In the genomic region with DNA sequence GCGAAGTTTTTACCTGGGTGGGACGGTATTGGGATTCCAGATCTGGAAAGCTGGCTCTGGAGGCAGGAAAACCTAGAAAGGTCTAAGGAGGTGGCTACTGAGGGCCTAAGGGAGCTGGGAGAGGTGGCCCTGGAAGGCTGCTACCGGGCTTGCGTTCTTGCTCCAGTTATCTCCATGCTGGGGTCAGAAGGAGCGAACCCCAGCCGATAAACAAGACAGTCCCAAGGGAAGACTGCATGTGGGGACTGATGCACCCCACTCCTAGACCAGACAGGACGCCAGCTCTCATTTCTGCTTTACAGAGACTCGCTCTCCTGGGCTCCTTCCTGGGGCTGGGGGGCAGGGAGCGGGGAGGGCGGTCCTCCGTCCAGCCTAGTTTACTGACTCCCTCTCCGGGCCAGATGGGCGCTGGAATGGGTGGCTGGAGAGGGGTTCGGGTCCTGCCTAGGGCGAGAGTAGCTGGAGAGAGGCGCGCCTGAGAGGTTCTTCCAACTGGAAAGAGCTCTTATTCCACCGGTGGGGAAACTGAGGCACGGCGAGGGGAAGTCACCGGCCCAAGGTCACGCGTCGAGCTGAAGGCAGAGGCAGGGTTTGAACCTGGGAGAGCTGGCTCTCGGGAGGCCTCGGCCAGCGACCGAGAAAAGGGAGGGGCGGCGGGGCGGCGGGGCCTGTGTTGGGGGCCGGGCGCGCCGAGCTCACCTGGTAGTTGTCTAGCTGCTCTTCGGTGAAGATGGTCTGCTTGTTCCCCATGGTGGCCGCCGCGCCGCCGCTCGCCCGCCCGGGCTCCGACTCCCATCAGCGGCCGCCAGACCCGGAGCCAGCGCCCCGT, we compare ENCODE assay signal across 8 cellular contexts. TPM values are rescaled to one million over a fixed set of nuclear protein-coding genes. Genes with fewer than 3 reads are reported as not detected.
DNase-seq lines count a peak whose midpoint lies in the region; ATAC-seq and TF ChIP-seq lines count a peak whose summit lies in the region.

No MANE protein-coding gene starts in this region.

- in situ Hi-C loops in astrocyte of the spinal cord (cut with HindIII; ENCODE audit: low sequenced_read_pairs): no loop called here

- no peaks in the 10 kb centered on the region for H3K27me3 ChIP-seq in MG63

- peak; percentile 60 for DNase-seq in stimulated activated CD4-positive, alpha-beta T cell treated with anti-CD3 and anti-CD28 coated beads, Interleukin-15, amount 100 ng/mL, for 24 hours
- no peak for DNase-seq in stimulated activated CD4-positive, alpha-beta T cell treated with anti-CD3 and anti-CD28 coated beads, Interleukin-4, amount 100 ng/mL, for 24 hours
- DNase-seq in astrocyte of the spinal cord (ENCODE audit: low read depth, low spot score) (no peak), mesothelial cell of epicardium (ENCODE audit: low spot score in 2 of 2, unreplicated experiment in 2 of 2) (no peak), dedifferentiated amniotic fluid mesenchymal stem cell (ENCODE audit: extremely low spot score) (no peak), COLO829 (ENCODE audit: low spot score) (no peak), MG63 (no peak)

- no peaks in the 10 kb centered on the region for H3K36me3 ChIP-seq in MG63

- H3K4me3 ChIP-seq in astrocyte of the spinal cord (ENCODE audit: low read depth, low read length) (peak overlapping the region; percentile 17), MG63 (no peak overlapping the region)

- H3K4me1 Mint-ChIP-seq in mesothelial cell of epicardium: peaks cover 15% of the 10 kb centered on the region

- peak; percentile 41 for ATAC-seq in HG03432 (IDR thresholded peaks at IDR 0.05; ENCODE audit: unreplicated experiment)

- peak overlapping the region; percentile 89 for H3K27ac Mint-ChIP-seq in mesothelial cell of epicardium

- no peaks in the 10 kb centered on the region for H3K36me3 Mint-ChIP-seq in mesothelial cell of epicardium

- H3K4me3 Mint-ChIP-seq in mesothelial cell of epicardium: peak overlapping the region; percentile 79

- H3K9me3 ChIP-seq in MG63: no peaks in the 10 kb centered on the region

- H3K27me3 Mint-ChIP-seq in mesothelial cell of epicardium (ENCODE audit: low read depth): no peaks in the 10 kb centered on the region

- no peaks in the 10 kb centered on the region for H3K9me3 Mint-ChIP-seq in mesothelial cell of epicardium

- TF ChIP-seq CTCF in astrocyte of the spinal cord (IDR thresholded peaks at IDR 0.05; ENCODE audit: low read depth, low read length) (no peak), mesothelial cell of epicardium (IDR thresholded peaks at IDR 0.05; ENCODE audit: unreplicated experiment) (no peak)

RNA-seq across cellular contexts. Expression of gene CIB2, which starts 0.6 kb away (rescaled TPM):
- total RNA-seq in mesothelial cell of epicardium: 25.5 to 27.6 TPM (median 26.2 TPM) in 3 replicates
- 4.0 and 8.0 TPM in 2 replicates for total RNA-seq in MG63 (2014; rRNA removed; shearing (Covaris generic); ENCODE audit: low replicate concordance)

RNA-seq across cellular contexts. Expression of gene IDH3A, which starts 18.5 kb away (rescaled TPM):
- 27.9 to 33.8 TPM (median 28.9 TPM) in 3 replicates for total RNA-seq in mesothelial cell of epicardium
- 67.3 and 87.9 TPM in 2 replicates for total RNA-seq in MG63 (2014; rRNA removed; shearing (Covaris generic); ENCODE audit: low replicate concordance)

RNA-seq across cellular contexts. Expression of gene SH2D7, which starts 38.3 kb away (rescaled TPM):
- not detected in 3 replicates for total RNA-seq in mesothelial cell of epicardium
- not detected in 2 replicates for total RNA-seq in MG63 (2014; rRNA removed; shearing (Covaris generic); ENCODE audit: low replicate concordance)

RNA-seq across cellular contexts. Expression of gene TBC1D2B, which starts 53.2 kb away (rescaled TPM):
- total RNA-seq in mesothelial cell of epicardium: 33.8 to 39.8 TPM (median 38.5 TPM) in 3 replicates
- total RNA-seq in MG63 (2014; rRNA removed; shearing (Covaris generic); ENCODE audit: low replicate concordance): 30.6 and 31.4 TPM in 2 replicates
